Comparison of ENCODE assay signal across 8 cellular contexts in the genomic region with DNA sequence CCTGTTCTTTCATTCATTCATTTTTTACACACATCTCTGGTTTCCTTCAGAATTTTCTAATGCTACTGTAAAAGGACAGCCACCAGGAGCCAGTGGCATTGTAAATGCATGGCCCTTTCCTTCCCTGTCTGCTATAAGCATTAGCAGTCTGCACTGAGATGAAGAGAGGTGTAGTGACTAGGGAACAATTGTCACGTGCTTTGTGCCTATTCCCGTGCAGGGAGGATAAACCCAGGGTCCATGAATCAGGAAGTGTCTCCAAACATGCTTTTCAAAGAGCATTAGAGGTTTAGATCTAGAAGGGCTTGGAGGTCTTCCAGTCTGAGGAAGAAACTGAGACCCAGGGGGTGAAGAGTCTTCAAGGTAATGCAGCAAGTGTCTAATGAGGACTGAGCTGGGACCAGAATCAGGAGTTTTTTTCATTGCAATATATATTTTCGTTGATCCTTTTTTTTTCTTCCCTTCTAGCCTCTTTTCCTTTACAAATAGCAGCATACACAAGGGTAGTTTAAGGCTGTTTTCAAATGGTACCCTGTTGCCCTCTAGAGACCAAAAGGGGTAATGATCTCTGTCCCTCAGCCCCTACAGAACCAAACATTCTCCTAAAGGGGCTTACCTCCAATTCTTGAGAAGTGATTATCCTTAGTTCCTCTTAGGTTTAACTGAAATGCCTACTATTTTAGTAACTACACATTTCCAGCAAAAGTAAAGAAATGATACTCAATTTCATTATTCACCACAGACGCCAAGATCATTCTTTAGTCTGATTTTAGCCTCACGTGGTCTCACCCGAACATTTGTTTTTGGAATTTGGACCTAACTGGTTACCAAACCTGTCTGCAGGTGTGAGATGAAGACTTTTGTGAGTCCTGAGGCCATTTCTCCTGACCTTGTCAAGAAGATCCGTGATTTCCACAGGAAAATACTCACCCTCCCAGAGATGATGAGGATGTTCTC. TPM values are rescaled to one million over a fixed set of nuclear protein-coding genes. Genes with fewer than 3 reads are reported as not detected.
A peak's percentile ranks its signal among the peaks of the same experiment; 100 is the strongest.
DNase-seq lines count a peak whose midpoint lies in the region; TF ChIP-seq lines count a peak whose summit lies in the region.

No MANE protein-coding gene starts in this region.

- no peaks in the 10 kb centered on the region for H3K36me3 ChIP-seq in stomach

- WGBS in stomach, 5 donors = 24 to 33% (median 24%) methylated on average over 7 of the region's 7 CpGs

- TF ChIP-seq CTCF in GM12874 (IDR thresholded peaks at IDR 0.05; ENCODE audit: insufficient read depth, low read depth, low read length) (peak; percentile 74), stomach (IDR thresholded peaks at IDR 0.05) (peak in 4 of 7 experiments; percentile 43 to 62 (median 50))

- no peak for TF ChIP-seq POLR2A in stomach (IDR thresholded peaks at IDR 0.05)

- DNase-seq in AML-193 (lab: John Stamatoyannopoulos, UW) (peak; percentile 64 to 71), NCI-H345 treated with DMSO at 0.1 percent for 48 hours (lab: John Stamatoyannopoulos, UW; ENCODE audit: unreplicated experiment) (peak; percentile 39), astrocyte of the hippocampus (ENCODE audit: low read depth, low spot score) (peak; percentile 73), iPS DF 4.7 (ENCODE audit: extremely low read depth, low spot score) (peak; percentile 60), stomach (no peak), HK-2 (ENCODE audit: unreplicated experiment) (no peak)
- no peak for DNase-seq in stimulated activated CD4-positive, alpha-beta T cell treated with anti-CD3 and anti-CD28 coated beads, Interleukin-4, amount 100 ng/mL, for 4 hours

- no peak for TF ChIP-seq EP300 in stomach (IDR thresholded peaks at IDR 0.05)

- no peaks in the 10 kb centered on the region for H3K9me3 ChIP-seq in stomach

- H3K27ac ChIP-seq in stomach = no peak overlapping the region

- peaks cover 8 to 13% (median 9%) of the 10 kb centered on the region in 4 donors for H3K4me1 ChIP-seq in stomach

- H3K27me3 ChIP-seq in stomach = peaks cover 0 to 79% (median 32%) of the 10 kb centered on the region in 3 donors

- no peak overlapping the region for H3K4me3 ChIP-seq in stomach

- intact Hi-C loops in stomach (cut with DNase I; ENCODE audit: low total_unique reads) = no loop called here

RNA-seq across cellular contexts. Expression of a gene that starts 6.6 kb away (rescaled TPM):
- 10 to 100 TPM in 1 of 5 donors, not detected in 4; 24.6 TPM for total RNA-seq in stomach
- under 1 TPM in 1 of 3 donors, not detected in 2; 0.13 TPM for polyA plus RNA-seq in stomach

RNA-seq across cellular contexts. Expression of a gene that starts 8.9 kb away (rescaled TPM):
- total RNA-seq in stomach = 1 to 10 TPM in 1 of 5 donors, under 1 TPM in 2, not detected in 2; 0.37 to 2.3 (median 0.58) TPM
- polyA plus RNA-seq in stomach = not detected

RNA-seq across cellular contexts. Expression of a gene that starts 34.0 kb away (rescaled TPM):
- total RNA-seq in stomach = not detected
- polyA plus RNA-seq in stomach = not detected

RNA-seq across cellular contexts. Expression of a gene that starts 43.3 kb away (rescaled TPM):
- total RNA-seq in stomach = 10 to 100 TPM; 28.3 to 53.9 (median 38.8) TPM
- polyA plus RNA-seq in stomach = 10 to 100 TPM; 25.1 to 30.5 (median 30.2) TPM

RNA-seq across cellular contexts. Expression of a gene that starts 57.0 kb away (rescaled TPM):
- 10 to 100 TPM in 2 of 5 donors, 1 to 10 TPM in 1, not detected in 2; 4.6 to 12.3 (median 11.0) TPM for total RNA-seq in stomach
- polyA plus RNA-seq in stomach = 10 to 100 TPM in 1 of 3 donors, 1 to 10 TPM in 2; 1.2 to 52.2 (median 4.3) TPM

Comparison
In these comparisons a context has a peak if more than half of its experiments do, and no peak if none do; other contexts are left out.
1. DNase-seq: peak in AML-193 (2 of 2), NCI-H345 treated with DMSO at 0.1 percent for 48 hours (single experiment), astrocyte of the hippocampus (single experiment) and iPS DF 4.7 (single experiment); none in stomach (single experiment), HK-2 (single experiment) and stimulated activated CD4-positive, alpha-beta T cell treated with anti-CD3 and anti-CD28 coated beads, Interleukin-4, amount 100 ng/mL, for 4 hours (0 of 2).